23 cellular contexts compared by ENCODE assay signal in the genomic region with DNA sequence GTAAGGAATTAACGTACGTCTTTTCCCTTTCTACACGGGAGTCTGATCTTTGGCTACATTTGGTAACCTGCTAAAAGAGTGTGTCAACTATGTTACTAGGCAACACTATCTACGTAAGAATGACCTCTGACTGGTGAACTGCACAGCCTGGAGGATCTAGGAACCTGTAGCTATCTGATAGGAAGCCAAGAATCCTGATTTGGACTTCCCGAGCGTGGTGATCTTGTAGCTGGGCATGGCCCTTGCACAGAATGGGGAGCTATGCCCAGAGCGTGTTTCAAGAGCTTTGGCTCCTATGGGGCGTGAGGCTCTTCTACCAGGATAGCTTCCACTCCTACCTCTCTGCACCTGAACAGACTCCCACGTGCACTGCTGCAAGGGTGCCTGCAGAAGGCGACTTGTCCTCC.
DNase-seq lines count a peak whose midpoint lies in the region; ATAC-seq and TF ChIP-seq lines count a peak whose summit lies in the region.
"Had no signal": no experiment of that assay in that cellular context is flagged by ENCODE, and none has a peak within 500 bp of the region (broad histone marks: within the 10 kb centered on the region; RNA-seq: fewer than 3 reads in every experiment).

No MANE protein-coding gene starts in this region.

- H3K9me3 ChIP-seq in PC-9 (ENCODE audit: insufficient read depth, low read depth) = no peaks in the 10 kb centered on the region
- no peaks in the 10 kb centered on the region for H3K9me3 ChIP-seq in right cardiac atrium (ENCODE audit: control insufficient read depth, low read length)
- H3K9me3 ChIP-seq in smooth muscle cell (replicated peaks; ENCODE audit: low read depth) = no peaks in the 10 kb centered on the region
- H3K9me3 ChIP-seq in BE2C = no peaks in the 10 kb centered on the region
- H3K9me3 ChIP-seq: thoracic aorta had no signal

- H3K27me3 ChIP-seq in PC-9 (ENCODE audit: insufficient read depth, low read depth) (no peaks in the 10 kb centered on the region), right cardiac atrium (ENCODE audit: control insufficient read depth, insufficient read depth) (no peaks in the 10 kb centered on the region), smooth muscle cell (ENCODE audit: low read depth) (no peaks in the 10 kb centered on the region), BE2C (no peaks in the 10 kb centered on the region)

- no peaks in the 10 kb centered on the region for H3K36me3 ChIP-seq in PC-9 (ENCODE audit: low read depth)
- H3K36me3 ChIP-seq in smooth muscle cell (ENCODE audit: low read depth) = peaks cover 5% of the 10 kb centered on the region
- peaks cover 4% of the 10 kb centered on the region; the same call in 1 of the 2 replicates for H3K36me3 ChIP-seq in BE2C
- H3K36me3 ChIP-seq: thoracic aorta had no signal

- intact Hi-C loops in Calu3 (cut with micrococcal nuclease; ENCODE audit: unreplicated experiment) = no loop called here
- intact Hi-C loops in PC-9 (cut with micrococcal nuclease; ENCODE audit: unreplicated experiment) = no loop called here
- intact Hi-C loops in right cardiac atrium (cut with DNase I) = no loop called here

- no peaks in the 10 kb centered on the region for H3K79me2 ChIP-seq in PC-9 (ENCODE audit: low read depth)
- H3K79me2 ChIP-seq in smooth muscle cell (ENCODE audit: low read depth) = no peaks in the 10 kb centered on the region

- no peak overlapping the region for H2AFZ ChIP-seq in PC-9
- no peak overlapping the region for H2AFZ ChIP-seq in smooth muscle cell (ENCODE audit: low read depth)

- CTCF ChIA-PET in Calu3 (lab: Charles Lee) = interaction anchor here (1.1 kb wide), 1 partner anchor 15 kb away, joined by 3 read pairs; no protein-coding TSS in a partner anchor
- CTCF ChIA-PET in PC-9 (lab: Charles Lee) = interaction anchor here (0.6 kb wide), 1 partner anchor 128 kb away, joined by 3 read pairs; no protein-coding TSS in a partner anchor

- TF ChIP-seq CTCF in Calu3 (IDR thresholded peaks at IDR 0.05; ENCODE audit: unreplicated experiment) (no peak), PC-9 (conservative IDR thresholded peaks at IDR 0.05) (no peak), smooth muscle cell (IDR thresholded peaks at IDR 0.05; ENCODE audit: borderline replicate concordance, insufficient read depth, poor library complexity, severe bottlenecking) (no peak), BE2C (IDR thresholded peaks at IDR 0.05; ENCODE audit: low read depth, low read length) (no peak)

- H3K4me1 ChIP-seq in PC-9 (replicated peaks; ENCODE audit: insufficient read depth) (peaks cover 40% of the 10 kb centered on the region), right cardiac atrium (ENCODE audit: control insufficient read depth, insufficient read depth, low read length) (peaks cover 6% of the 10 kb centered on the region), smooth muscle cell (ENCODE audit: low read depth) (no peaks in the 10 kb centered on the region), BE2C (no peaks in the 10 kb centered on the region)

- no peak overlapping the region for H3K9ac ChIP-seq in smooth muscle cell (ENCODE audit: low read depth)

- H3K27ac ChIP-seq in PC-9 = peak overlapping the region; percentile 1; the same call in 1 of the 2 replicates
- no peak overlapping the region for H3K27ac ChIP-seq in right cardiac atrium (ENCODE audit: low read length)
- no peak overlapping the region for H3K27ac ChIP-seq in smooth muscle cell (ENCODE audit: low read depth)
- H3K27ac ChIP-seq: C4-2B, thoracic aorta had no signal

- ATAC-seq in right cardiac atrium = peak; percentile 34 to 46
- no peak for ATAC-seq in GM21786 (IDR thresholded peaks at IDR 0.05; ENCODE audit: unreplicated experiment)
- ATAC-seq: activated CD4-positive, CD25-positive, alpha-beta regulatory T cell treated with anti-CD3 and anti-CD28 coated beads, Interleukin-2, amount 50 U/mL, for 24 hours; activated T-cell treated with anti-CD3 and anti-CD28 coated beads, Interleukin-2, amount 50 U/mL, for 72 hours; stimulated activated memory B cell treated with anti-CD40 and anti-IgM and Interleukin-4, amounts not matched to agents 10 μg/mL and 1 μg/mL and 100 μg/mL, for 72 hours had no signal

- peaks cover 33% of the 10 kb centered on the region for H3K4me1 Mint-ChIP-seq in Calu3 (ENCODE audit: low read depth, unreplicated experiment)

- DNase-seq in Calu3 (no peak), PC-9 (no peak), right cardiac atrium (no peak), mucosa of gallbladder (ENCODE audit: low spot score) (peak; percentile 34), smooth muscle cell (lab: John Stamatoyannopoulos, UW; ENCODE audit: unreplicated experiment) (no peak), BE2C (no peak)
- no peak for DNase-seq in activated CD4-positive, alpha-beta T cell treated with anti-CD3 and anti-CD28 coated beads, Interleukin-2, amount 50 U/mL, for 4 hours
- DNase-seq: activated T-cell treated with anti-CD3 and anti-CD28 coated beads, Interleukin-2, amount 50 U/mL, for 72 hours; DMS 273 treated with DMSO at 0.1 percent for 48 hours; GDM1; GOT3; Karpas-422; NCI-H1105 treated with DMSO at 0.1 percent for 48 hours; NCI-H510A; RPMI8226; stimulated activated CD4-positive, alpha-beta T cell treated with anti-CD3 and anti-CD28 coated beads, Interleukin-1b, Interleukin-23, amount 100 ng/mL, for 48 hours had no signal

- no peaks in the 10 kb centered on the region for H3K27me3 Mint-ChIP-seq in Calu3 (ENCODE audit: unreplicated experiment)
- H3K27me3 Mint-ChIP-seq: activated naive CD4-positive, alpha-beta T cell treated with anti-CD3 and anti-CD28 coated beads, Interleukin-2, amount 50 U/mL, for 24 hours; stimulated activated memory B cell treated with anti-CD40 and anti-IgM and Interleukin-4, amounts not matched to agents 10 μg/mL and 1 μg/mL and 100 μg/mL, for 72 hours had no signal

- H3K9me3 Mint-ChIP-seq in Calu3 (ENCODE audit: low read depth, unreplicated experiment) = no peaks in the 10 kb centered on the region
- H3K9me3 Mint-ChIP-seq: activated naive CD4-positive, alpha-beta T cell treated with anti-CD3 and anti-CD28 coated beads, Interleukin-2, amount 50 U/mL, for 24 hours; activated T-cell treated with anti-CD3 and anti-CD28 coated beads, Interleukin-2, amount 50 U/mL, for 72 hours; stimulated activated memory B cell treated with anti-CD40 and anti-IgM and Interleukin-4, amounts not matched to agents 10 μg/mL and 1 μg/mL and 100 μg/mL, for 72 hours had no signal

- peak overlapping the region; percentile 2 for H3K4me3 Mint-ChIP-seq in Calu3 (ENCODE audit: low read depth, unreplicated experiment)
- H3K4me3 Mint-ChIP-seq: activated naive CD4-positive, alpha-beta T cell treated with anti-CD3 and anti-CD28 coated beads, Interleukin-2, amount 50 U/mL, for 24 hours; activated T-cell treated with anti-CD3 and anti-CD28 coated beads, Interleukin-2, amount 50 U/mL, for 72 hours; stimulated activated memory B cell treated with anti-CD40 and anti-IgM and Interleukin-4, amounts not matched to agents 10 μg/mL and 1 μg/mL and 100 μg/mL, for 72 hours had no signal

- H3K4me2 ChIP-seq in PC-9 (peak overlapping the region; percentile 20), smooth muscle cell (no peak overlapping the region)

- H3F3A ChIP-seq in PC-9 (ENCODE audit: insufficient read depth, low read depth) (0 out of 2 replicates have a peak, but pooled peaks cover 4% of the 10 kb centered on the region), smooth muscle cell (ENCODE audit: low read depth) (no peaks in the 10 kb centered on the region)

- H3K27ac Mint-ChIP-seq in Calu3 (ENCODE audit: unreplicated experiment) = peak overlapping the region; percentile 15
- H3K27ac Mint-ChIP-seq: activated naive CD4-positive, alpha-beta T cell treated with anti-CD3 and anti-CD28 coated beads, Interleukin-2, amount 50 U/mL, for 24 hours; activated T-cell treated with anti-CD3 and anti-CD28 coated beads, Interleukin-2, amount 50 U/mL, for 72 hours; stimulated activated memory B cell treated with anti-CD40 and anti-IgM and Interleukin-4, amounts not matched to agents 10 μg/mL and 1 μg/mL and 100 μg/mL, for 72 hours had no signal

- no TSS peak for BruUV-seq in Calu3 (replicated peaks; lab: Mats Ljungman, UMichigan)
- no TSS peak for BruUV-seq in PC-9 (replicated peaks; lab: Mats Ljungman, UMichigan)

- H3K9me2 ChIP-seq in PC-9 (ENCODE audit: insufficient read depth) = no peaks in the 10 kb centered on the region

- POLR2A ChIA-PET in PC-9 (lab: Charles Lee; ENCODE audit: unreplicated experiment) = interaction anchor here (0.7 kb wide), 1 partner anchor 77 kb away, joined by 3 read pairs; no protein-coding TSS in a partner anchor

- WGBS in right cardiac atrium = 77% methylated on average over 10 of the region's 10 CpGs
- WGBS in smooth muscle cell (ENCODE audit: low lambda C conversion rate) = 93% methylated on average over 10 of the region's 10 CpGs

- H4K20me1 ChIP-seq in PC-9 (ENCODE audit: insufficient read depth) (no peaks in the 10 kb centered on the region), smooth muscle cell (ENCODE audit: low read depth) (peaks cover 6% of the 10 kb centered on the region)

- H3K4me3 ChIP-seq in PC-9 (no peak overlapping the region), right cardiac atrium (ENCODE audit: low read length) (no peak overlapping the region), smooth muscle cell (no peak overlapping the region), BE2C (ENCODE audit: low read depth, low read length) (no peak overlapping the region)
- H3K4me3 ChIP-seq: lung, thoracic aorta had no signal

- H3K36me3 Mint-ChIP-seq in Calu3 (ENCODE audit: insufficient read depth, unreplicated experiment) = no peaks in the 10 kb centered on the region
